In genomic region chr11:126185200-126186030, GRCh38 we compare ENCODE assay signal across 1 cellular context.
TF ChIP-seq lines count a peak whose summit lies in the region.

No MANE protein-coding gene starts in this region.

TF ChIP-seq in HepG2, 621 proteins besides CTCF, POLR2A, EP300 and RAD21 (continued from another document and continues in another):
- TF ChIP-seq ZNF407 (CRISPR knock-in tag; IDR thresholded peaks at IDR 0.05; ENCODE audit: not compliant biosample characterization) (no peak), AGO2 (optimal IDR thresholded peaks at IDR 0.05; ENCODE audit: low read depth, low read length) (peak; percentile 56), ZNF513 (CRISPR knock-in tag; conservative IDR thresholded peaks at IDR 0.05) (no peak), ZNF670 (CRISPR knock-in tag; IDR thresholded peaks at IDR 0.05; ENCODE audit: borderline replicate concordance) (no peak), ZNF414 (CRISPR knock-in tag; IDR thresholded peaks at IDR 0.05) (no peak), ZNF616 (CRISPR knock-in tag; IDR thresholded peaks at IDR 0.05; ENCODE audit: low read depth) (no peak), E2F1 (CRISPR knock-in tag; IDR thresholded peaks at IDR 0.05) (no peak), BCL6 (CRISPR knock-in tag; IDR thresholded peaks at IDR 0.05) (no peak), ZKSCAN5 (CRISPR knock-in tag; IDR thresholded peaks at IDR 0.05) (no peak), NR0B2 (CRISPR knock-in tag; IDR thresholded peaks at IDR 0.05) (no peak), ZNF205 (CRISPR knock-in tag; IDR thresholded peaks at IDR 0.05) (0 out of 2 replicates have a peak, but pooled peaks have one; percentile 29), EZH2 (conservative IDR thresholded peaks at IDR 0.05; ENCODE audit: low read depth, low read length) (no peak), CREB1 (IDR thresholded peaks at IDR 0.05) (no peak), CREB1 (CRISPR knock-in tag; IDR thresholded peaks at IDR 0.05) (no peak), ZBTB33 (CRISPR knock-in tag; IDR thresholded peaks at IDR 0.05) (no peak), ZMYM3 (CRISPR knock-in tag; IDR thresholded peaks at IDR 0.05) (peak; percentile 64), NFE2L1 (CRISPR knock-in tag; IDR thresholded peaks at IDR 0.05; ENCODE audit: borderline replicate concordance) (no peak), PITX1 (CRISPR knock-in tag; IDR thresholded peaks at IDR 0.05) (peak; percentile 34; the same call in 1 of the 2 replicates), ZNF101 (CRISPR knock-in tag; IDR thresholded peaks at IDR 0.05; ENCODE audit: borderline replicate concordance, low read depth) (no peak), YEATS4 (CRISPR knock-in tag; IDR thresholded peaks at IDR 0.05; ENCODE audit: borderline replicate concordance) (no peak), ZSCAN9 (CRISPR knock-in tag; IDR thresholded peaks at IDR 0.05; ENCODE audit: borderline replicate concordance) (no peak), PTBP1 (IDR thresholded peaks at IDR 0.05; ENCODE audit: low read depth, low read length, poor library complexity, severe bottlenecking) (no peak), ZBTB21 (CRISPR knock-in tag; IDR thresholded peaks at IDR 0.05) (no peak), TFAP4 (IDR thresholded peaks at IDR 0.05; ENCODE audit: borderline replicate concordance, low read depth) (peak; percentile 49; the same call in 1 of the 2 replicates), ZNF331 (CRISPR knock-in tag; IDR thresholded peaks at IDR 0.05) (no peak), CC2D1A (CRISPR knock-in tag; IDR thresholded peaks at IDR 0.05) (no peak), SMARCC2 (IDR thresholded peaks at IDR 0.05) (no peak), ZNF510 (CRISPR knock-in tag; IDR thresholded peaks at IDR 0.05; ENCODE audit: low read depth) (no peak), ZNF784 (CRISPR knock-in tag; IDR thresholded peaks at IDR 0.05; ENCODE audit: borderline replicate concordance) (no peak), NCOR1 (IDR thresholded peaks at IDR 0.05; ENCODE audit: borderline replicate concordance, low read length) (peak; percentile 36; the same call in 1 of the 2 replicates), SNAPC4 (CRISPR knock-in tag; IDR thresholded peaks at IDR 0.05) (no peak), KLF9 (CRISPR knock-in tag; IDR thresholded peaks at IDR 0.05; ENCODE audit: low read depth) (no peak), ZBTB38 (CRISPR knock-in tag; IDR thresholded peaks at IDR 0.05) (peak; percentile 87), GZF1 (CRISPR knock-in tag; IDR thresholded peaks at IDR 0.05) (no peak), ZNF446 (CRISPR knock-in tag; IDR thresholded peaks at IDR 0.05) (no peak), SOX13 (IDR thresholded peaks at IDR 0.05) (no peak), SOX13 (CRISPR knock-in tag; conservative IDR thresholded peaks at IDR 0.05 in 1 of 2, IDR thresholded peaks at IDR 0.05 in 1 of 2) (peak in 1 of 2 experiments; percentile 46; a peak in 1 of 4 replicates), ZNF296 (CRISPR knock-in tag; conservative IDR thresholded peaks at IDR 0.05) (no peak), FIP1L1 (IDR thresholded peaks at IDR 0.05; ENCODE audit: borderline replicate concordance, insufficient read depth, low read depth, low read length) (no peak)
